24 cellular contexts compared by ENCODE assay signal in genomic region chr20:50462093-50462685, GRCh38. TPM values are rescaled to one million over a fixed set of nuclear protein-coding genes. Genes with fewer than 3 reads are reported as not detected.
DNase-seq lines count a peak whose midpoint lies in the region; ATAC-seq, FAIRE-seq and TF ChIP-seq lines count a peak whose summit lies in the region.
"Had no signal": no experiment of that assay in that cellular context is flagged by ENCODE, and none has a peak within 500 bp of the region (broad histone marks: within the 10 kb centered on the region; RNA-seq: fewer than 3 reads in every experiment).

No MANE protein-coding gene starts in this region.

- H3K4me1 ChIP-seq in A549 (peaks cover 57% of the 10 kb centered on the region), hepatocyte (ENCODE audit: insufficient read depth) (peaks cover 6% of the 10 kb centered on the region)

- no peak for TF ChIP-seq POLR2A in A549 (IDR thresholded peaks at IDR 0.05; ENCODE audit: low read length)

- H3K4me2 ChIP-seq in A549 (peak overlapping the region; percentile 19), hepatocyte (no peak overlapping the region)

- no peaks in the 10 kb centered on the region for H3K79me2 ChIP-seq in hepatocyte

- TF ChIP-seq RAD21 in A549 (conservative IDR thresholded peaks at IDR 0.05 in 1 of 2, IDR thresholded peaks at IDR 0.05 in 1 of 2) = no peak

- WGBS in A549 (ENCODE audit: missing lambda C conversion rate) = 67% methylated on average over 10 of the region's 10 CpGs
- 68% methylated on average over 10 of the region's 10 CpGs for WGBS in hepatocyte (ENCODE audit: low lambda C conversion rate, missing lambda C conversion rate)

- no peaks in the 10 kb centered on the region for H3K36me3 Mint-ChIP-seq in activated naive CD4-positive, alpha-beta T cell treated with anti-CD3 and anti-CD28 coated beads, Interleukin-2, amount 10 ng/mL, durations not matched to agents 7 days and 5 days
- H3K36me3 Mint-ChIP-seq: immature natural killer cell, natural killer cell had no signal

- TF ChIP-seq CTCF in A549 (IDR thresholded peaks at IDR 0.05) (no peak), hepatocyte (IDR thresholded peaks at IDR 0.05; ENCODE audit: poor library complexity) (no peak)

- H3K4me3 ChIP-seq in A549 = no peak overlapping the region
- no peak overlapping the region for H3K4me3 ChIP-seq in hepatocyte
- H3K4me3 ChIP-seq: dorsolateral prefrontal cortex, left lung had no signal

- CTCF ChIA-PET in A549 (lab: Yijun Ruan, JAX) = interaction anchor here (0.6 to 16.2 kb wide), 21 partner anchors 9 to 341 kb away, joined by 3 to 322 read pairs (median 4); partner anchors contain the start of genes CEBPB and PEDS1
- CTCF ChIA-PET in activated naive CD4-positive, alpha-beta T cell treated with anti-CD3 and anti-CD28 coated beads, Interleukin-2, amount 10 ng/mL, durations not matched to agents 7 days and 5 days (lab: Charles Lee) = interaction anchor here (1.9 to 7.3 kb wide), 5 partner anchors 117 to 283 kb away, joined by 5 to 99 read pairs (median 23); partner anchors contain the start of gene CEBPB

- no peak overlapping the region for H2AFZ ChIP-seq in hepatocyte

- DNase-seq in A549 (ENCODE audit: low read depth in 1 of 2, low spot score in 1 of 2) = no peak
- DNase-seq in amniotic epithelial cell (ENCODE audit: low read depth) = peak; percentile 88
- DNase-seq in hepatocyte (ENCODE audit: low spot score) = no peak
- no peak for DNase-seq in sciatic nerve (ENCODE audit: low spot score)
- no peak for DNase-seq in activated naive CD4-positive, alpha-beta T cell treated with anti-CD3 and anti-CD28 coated beads, Interleukin-2, amount 10 ng/mL, durations not matched to agents 7 days and 5 days
- DNase-seq in nucleus accumbens (lab: John Stamatoyannopoulos, UW) = no peak
- DNase-seq: activated CD4-positive, CD25-positive, alpha-beta regulatory T cell treated with anti-CD3 and anti-CD28 coated beads, Interleukin-2, amount 50 U/mL, for 72 hours; activated CD8-positive, alpha-beta T cell treated with anti-CD3 and anti-CD28 coated beads, Interleukin-2, amount 10 ng/mL, durations not matched to agents 7 days and 5 days; activated naive CD4-positive, alpha-beta T cell; anterior cingulate cortex; C1 segment of cervical spinal cord; dorsolateral prefrontal cortex; immature natural killer cell; left lung; natural killer cell; NCI-H1436 treated with DMSO at 0.1 percent for 48 hours; NCI-H2107; NCI-H510A treated with DMSO at 0.1 percent for 48 hours; stimulated activated CD4-positive, alpha-beta T cell treated with anti-CD3 and anti-CD28 coated beads, Interleukin-1b, Interleukin-23, amount 100 ng/mL, for 48 hours had no signal

- H3K27ac ChIP-seq in A549 = peak overlapping the region; percentile 91 to 94
- peak overlapping the region; percentile 4 for H3K27ac ChIP-seq in hepatocyte
- H3K27ac ChIP-seq: dorsolateral prefrontal cortex, left lung had no signal

- H3K36me3 ChIP-seq in hepatocyte (replicated peaks; ENCODE audit: insufficient read depth, low read depth) = no peaks in the 10 kb centered on the region
- H3K36me3 ChIP-seq: left lung had no signal

- POLR2A ChIA-PET in A549 (lab: Yijun Ruan, JAX) = interaction anchor here (1.8 kb wide), 1 partner anchor 274 kb away, joined by 5 read pairs; no protein-coding TSS in a partner anchor

- intact Hi-C loops in sciatic nerve (cut with DNase I) = no loop called here

- peaks cover 32% of the 10 kb centered on the region for H3K27me3 Mint-ChIP-seq in activated naive CD4-positive, alpha-beta T cell treated with anti-CD3 and anti-CD28 coated beads, Interleukin-2, amount 10 ng/mL, durations not matched to agents 7 days and 5 days

- H4K20me1 ChIP-seq in hepatocyte (ENCODE audit: insufficient read depth, poor library complexity, severe bottlenecking) = no peaks in the 10 kb centered on the region

- H3K4me3 Mint-ChIP-seq in activated naive CD4-positive, alpha-beta T cell treated with anti-CD3 and anti-CD28 coated beads, Interleukin-2, amount 10 ng/mL, durations not matched to agents 7 days and 5 days = no peak overlapping the region
- H3K4me3 Mint-ChIP-seq: activated CD8-positive, alpha-beta T cell treated with anti-CD3 and anti-CD28 coated beads, Interleukin-2, amount 10 ng/mL, durations not matched to agents 7 days and 5 days; central memory CD8-positive, alpha-beta T cell; immature natural killer cell; natural killer cell had no signal

- TF ChIP-seq EP300 in A549 (IDR thresholded peaks at IDR 0.05) = no peak

- H3K4me1 Mint-ChIP-seq in activated naive CD4-positive, alpha-beta T cell treated with anti-CD3 and anti-CD28 coated beads, Interleukin-2, amount 10 ng/mL, durations not matched to agents 7 days and 5 days = peaks cover 14% of the 10 kb centered on the region
- H3K4me1 Mint-ChIP-seq: central memory CD8-positive, alpha-beta T cell had no signal

- no peak for FAIRE-seq in A549 (lab: Jason Lieb, UNC)
- FAIRE-seq: H1, RCC 7860, TTC549 had no signal

- H3K9me3 Mint-ChIP-seq in activated naive CD4-positive, alpha-beta T cell treated with anti-CD3 and anti-CD28 coated beads, Interleukin-2, amount 10 ng/mL, durations not matched to agents 7 days and 5 days = no peaks in the 10 kb centered on the region
- H3K9me3 Mint-ChIP-seq: central memory CD8-positive, alpha-beta T cell; immature natural killer cell; natural killer cell had no signal

- H3K27ac Mint-ChIP-seq in activated naive CD4-positive, alpha-beta T cell treated with anti-CD3 and anti-CD28 coated beads, Interleukin-2, amount 10 ng/mL, durations not matched to agents 7 days and 5 days = no peak overlapping the region
- H3K27ac Mint-ChIP-seq: activated CD8-positive, alpha-beta T cell treated with anti-CD3 and anti-CD28 coated beads, Interleukin-2, amount 10 ng/mL, durations not matched to agents 7 days and 5 days; immature natural killer cell; natural killer cell had no signal

- H3K9me2 ChIP-seq in hepatocyte (replicated peaks; ENCODE audit: insufficient read depth) = no peaks in the 10 kb centered on the region

- no peaks in the 10 kb centered on the region for H3K27me3 ChIP-seq in hepatocyte
- H3K27me3 ChIP-seq: dorsolateral prefrontal cortex, left lung had no signal

- ATAC-seq in A549 = no peak
- ATAC-seq in sciatic nerve = peak; percentile 35
- no peak for ATAC-seq in activated CD4-positive, CD25-positive, alpha-beta regulatory T cell treated with anti-CD3 and anti-CD28 coated beads, Interleukin-2, amount 50 U/mL, for 24 hours
- ATAC-seq: activated CD8-positive, alpha-beta T cell treated with anti-CD3 and anti-CD28 coated beads, Interleukin-2, amount 10 ng/mL, durations not matched to agents 7 days and 5 days; left lung; natural killer cell had no signal

- no peaks in the 10 kb centered on the region for H3K9me3 ChIP-seq in A549
- no peaks in the 10 kb centered on the region for H3K9me3 ChIP-seq in hepatocyte (ENCODE audit: low read depth)
- H3K9me3 ChIP-seq: left lung had no signal

TF ChIP-seq in A549, 52 proteins besides CTCF, POLR2A, EP300 and RAD21:
- TF ChIP-seq HOXB13 (CRISPR knock-in tag; IDR thresholded peaks at IDR 0.05; ENCODE audit: low read depth) = no peak
- TF ChIP-seq TP53 (CRISPR knock-in tag; IDR thresholded peaks at IDR 0.05) = no peak
- no peak for TF ChIP-seq HOXB5 (CRISPR knock-in tag; IDR thresholded peaks at IDR 0.05)
- TF ChIP-seq FOSL2 (IDR thresholded peaks at IDR 0.05) = no peak
- TF ChIP-seq FOSL2 (CRISPR knock-in tag; IDR thresholded peaks at IDR 0.05) = no peak
- no peak for TF ChIP-seq ZC3H11A (IDR thresholded peaks at IDR 0.05)
- TF ChIP-seq EHMT2 (IDR thresholded peaks at IDR 0.05; ENCODE audit: low read depth) = no peak
- no peak for TF ChIP-seq POLR2AphosphoS2 (conservative IDR thresholded peaks at IDR 0.05; ENCODE audit: low read length)
- TF ChIP-seq MYC (IDR thresholded peaks at IDR 0.05; ENCODE audit: borderline replicate concordance, low read length) = no peak
- TF ChIP-seq USF2 (IDR thresholded peaks at IDR 0.05) = no peak
- TF ChIP-seq, protein P1, sequence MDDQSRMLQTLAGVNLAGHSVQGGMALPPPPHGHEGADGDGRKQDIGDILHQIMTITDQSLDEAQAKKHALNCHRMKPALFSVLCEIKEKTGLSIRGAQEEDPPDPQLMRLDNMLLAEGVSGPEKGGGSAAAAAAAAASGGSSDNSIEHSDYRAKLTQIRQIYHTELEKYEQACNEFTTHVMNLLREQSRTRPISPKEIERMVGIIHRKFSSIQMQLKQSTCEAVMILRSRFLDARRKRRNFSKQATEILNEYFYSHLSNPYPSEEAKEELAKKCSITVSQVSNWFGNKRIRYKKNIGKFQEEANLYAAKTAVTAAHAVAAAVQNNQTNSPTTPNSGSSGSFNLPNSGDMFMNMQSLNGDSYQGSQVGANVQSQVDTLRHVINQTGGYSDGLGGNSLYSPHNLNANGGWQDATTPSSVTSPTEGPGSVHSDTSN (IDR thresholded peaks at IDR 0.05) = no peak
- no peak for TF ChIP-seq ZFP36 (IDR thresholded peaks at IDR 0.05; ENCODE audit: borderline replicate concordance, partially characterized antibody)
- TF ChIP-seq NFE2L2 (conservative IDR thresholded peaks at IDR 0.05; ENCODE audit: low read length) = no peak
- TF ChIP-seq MAX (IDR thresholded peaks at IDR 0.05) = no peak
- TF ChIP-seq CEBPB (IDR thresholded peaks at IDR 0.05) = no peak
- TF ChIP-seq CBX8 (IDR thresholded peaks at IDR 0.05) = no peak
- TF ChIP-seq EHF (CRISPR knock-in tag; IDR thresholded peaks at IDR 0.05) = no peak

RNA-seq across cellular contexts. Expression of gene PTPN1, which starts 48.0 kb away (rescaled TPM):
- polyA plus RNA-seq in A549 (2011; rRNA removed) (21.8 and 23.2 TPM in 2 replicates), A549 (2017; fragmentation: RNase III; extraction: RNeasy Plus Mini Kit Qiagen cat#74134 plus additional on column Dnase treatment) (24.3 to 26.7 TPM (median 25.6 TPM) in 3 replicates), hepatocyte (22.0 and 30.8 TPM in 2 replicates)
- 17.7 and 21.9 TPM in 2 replicates for polyA plus RNA-seq in A549 (2012; cell fraction: cytosol; rRNA removed)
- 22.1 and 27.5 TPM in 2 replicates for polyA plus RNA-seq in A549 (2012; cell fraction: nucleus; rRNA removed)
- 15.7 and 16.0 TPM in 2 replicates for polyA minus RNA-seq in A549 (2011; rRNA and poly(A)+ RNA removed)
- total RNA-seq in hepatocyte (28.3 and 32.1 TPM in 2 replicates), sciatic nerve (25.8 TPM)
